In the genomic region with DNA sequence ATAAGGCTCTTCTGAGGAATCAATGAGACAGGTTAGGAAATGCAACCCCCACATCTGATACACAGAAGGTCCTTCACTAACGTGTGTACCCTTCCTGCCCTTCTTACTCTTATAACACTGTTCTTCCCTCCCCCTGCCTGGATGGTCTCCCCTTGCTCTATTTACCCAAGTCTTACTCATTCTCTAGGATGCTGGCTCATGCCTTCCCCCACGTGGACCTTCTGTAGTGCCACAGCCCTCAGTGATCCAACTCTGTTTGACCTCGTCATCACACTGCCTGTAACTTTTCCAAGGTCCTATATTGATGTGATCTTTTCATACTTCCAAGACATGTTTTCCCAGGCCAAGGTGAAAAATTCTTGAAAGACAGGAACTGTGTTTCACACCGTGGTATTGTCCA, we compare ENCODE assay signal across 2 cellular contexts.
TF ChIP-seq lines count a peak whose summit lies in the region.

No MANE protein-coding gene starts in this region.

TF ChIP-seq in SK-N-SH, 30 proteins besides CTCF, POLR2A, EP300 and RAD21:
- TF ChIP-seq, protein P1, sequence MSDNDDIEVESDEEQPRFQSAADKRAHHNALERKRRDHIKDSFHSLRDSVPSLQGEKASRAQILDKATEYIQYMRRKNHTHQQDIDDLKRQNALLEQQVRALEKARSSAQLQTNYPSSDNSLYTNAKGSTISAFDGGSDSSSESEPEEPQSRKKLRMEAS (IDR thresholded peaks at IDR 0.05; ENCODE audit: low read depth): no peak
- TF ChIP-seq RXRA (IDR thresholded peaks at IDR 0.05; ENCODE audit: borderline replicate concordance, low read depth): no peak
- TF ChIP-seq FOXM1 (IDR thresholded peaks at IDR 0.05; ENCODE audit: low read depth): no peak
- no peak for TF ChIP-seq ELF1 (IDR thresholded peaks at IDR 0.05)
- TF ChIP-seq TCF12 (IDR thresholded peaks at IDR 0.05): no peak
- TF ChIP-seq JUND (IDR thresholded peaks at IDR 0.05): no peak
- TF ChIP-seq GATA2 (CRISPR knock-in tag; IDR thresholded peaks at IDR 0.05): no peak
- no peak for TF ChIP-seq RFX5 (IDR thresholded peaks at IDR 0.05; ENCODE audit: low read length)

TF ChIP-seq in SK-N-SH treated with all-trans-retinoic acid at 6 μM for 48 hours, 23 proteins besides CTCF, POLR2A, EP300 and RAD21:
- TF ChIP-seq ZNF565 (CRISPR knock-in tag; conservative IDR thresholded peaks at IDR 0.05; ENCODE audit: low read depth): no peak
- no peak for TF ChIP-seq RARB (CRISPR knock-in tag; IDR thresholded peaks at IDR 0.05)
- TF ChIP-seq GLIS3 (CRISPR knock-in tag; IDR thresholded peaks at IDR 0.05): no peak
- TF ChIP-seq, protein P2, sequence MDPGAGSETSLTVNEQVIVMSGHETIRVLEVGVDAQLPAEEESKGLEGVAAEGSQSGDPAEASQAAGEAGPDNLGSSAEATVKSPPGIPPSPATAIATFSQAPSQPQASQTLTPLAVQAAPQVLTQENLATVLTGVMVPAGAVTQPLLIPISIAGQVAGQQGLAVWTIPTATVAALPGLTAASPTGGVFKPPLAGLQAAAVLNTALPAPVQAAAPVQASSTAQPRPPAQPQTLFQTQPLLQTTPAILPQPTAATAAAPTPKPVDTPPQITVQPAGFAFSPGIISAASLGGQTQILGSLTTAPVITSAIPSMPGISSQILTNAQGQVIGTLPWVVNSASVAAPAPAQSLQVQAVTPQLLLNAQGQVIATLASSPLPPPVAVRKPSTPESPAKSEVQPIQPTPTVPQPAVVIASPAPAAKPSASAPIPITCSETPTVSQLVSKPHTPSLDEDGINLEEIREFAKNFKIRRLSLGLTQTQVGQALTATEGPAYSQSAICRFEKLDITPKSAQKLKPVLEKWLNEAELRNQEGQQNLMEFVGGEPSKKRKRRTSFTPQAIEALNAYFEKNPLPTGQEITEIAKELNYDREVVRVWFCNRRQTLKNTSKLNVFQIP (CRISPR knock-in tag; IDR thresholded peaks at IDR 0.05; ENCODE audit: borderline replicate concordance, low read depth): no peak
- TF ChIP-seq, protein P3, sequence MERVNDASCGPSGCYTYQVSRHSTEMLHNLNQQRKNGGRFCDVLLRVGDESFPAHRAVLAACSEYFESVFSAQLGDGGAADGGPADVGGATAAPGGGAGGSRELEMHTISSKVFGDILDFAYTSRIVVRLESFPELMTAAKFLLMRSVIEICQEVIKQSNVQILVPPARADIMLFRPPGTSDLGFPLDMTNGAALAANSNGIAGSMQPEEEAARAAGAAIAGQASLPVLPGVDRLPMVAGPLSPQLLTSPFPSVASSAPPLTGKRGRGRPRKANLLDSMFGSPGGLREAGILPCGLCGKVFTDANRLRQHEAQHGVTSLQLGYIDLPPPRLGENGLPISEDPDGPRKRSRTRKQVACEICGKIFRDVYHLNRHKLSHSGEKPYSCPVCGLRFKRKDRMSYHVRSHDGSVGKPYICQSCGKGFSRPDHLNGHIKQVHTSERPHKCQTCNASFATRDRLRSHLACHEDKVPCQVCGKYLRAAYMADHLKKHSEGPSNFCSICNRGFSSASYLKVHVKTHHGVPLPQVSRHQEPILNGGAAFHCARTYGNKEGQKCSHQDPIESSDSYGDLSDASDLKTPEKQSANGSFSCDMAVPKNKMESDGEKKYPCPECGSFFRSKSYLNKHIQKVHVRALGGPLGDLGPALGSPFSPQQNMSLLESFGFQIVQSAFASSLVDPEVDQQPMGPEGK (CRISPR knock-in tag; IDR thresholded peaks at IDR 0.05; ENCODE audit: borderline replicate concordance): no peak
TF ChIP-seq in SK-N-SH treated with all-trans-retinoic acid at 6 μM for 48 hours: peak in this region for 0.
